In genomic region chr22:31085928-31086327, GRCh38 we compare ENCODE assay signal across 9 cellular contexts. TPM values are rescaled to one million over a fixed set of nuclear protein-coding genes. Genes with fewer than 3 reads are reported as not detected.
A peak's percentile ranks its signal among the peaks of the same experiment; 100 is the strongest.
DNase-seq lines count a peak whose midpoint lies in the region; ATAC-seq and TF ChIP-seq lines count a peak whose summit lies in the region.
"Had no signal": no experiment of that assay in that cellular context is flagged by ENCODE, and none has a peak within 500 bp of the region (broad histone marks: within the 10 kb centered on the region; RNA-seq: fewer than 3 reads in every experiment).

No MANE protein-coding gene starts in this region.

- TF ChIP-seq CTCF in activated CD8-positive, alpha-beta T cell treated with anti-CD3 and anti-CD28 coated beads for 36 hours (IDR thresholded peaks at IDR 0.05) = no peak
- no peak for TF ChIP-seq CTCF in ascending aorta (IDR thresholded peaks at IDR 0.05)
- TF ChIP-seq CTCF in left lung (IDR thresholded peaks at IDR 0.05) = no peak
- no peak for TF ChIP-seq CTCF in testis (IDR thresholded peaks at IDR 0.05)

- peaks cover 22% of the 10 kb centered on the region for H3K4me1 Mint-ChIP-seq in activated CD8-positive, alpha-beta T cell treated with anti-CD3 and anti-CD28 coated beads for 36 hours (ENCODE audit: low read depth)
- peaks cover 33% of the 10 kb centered on the region for H3K4me1 Mint-ChIP-seq in activated CD8-positive, alpha-beta T cell treated with anti-CD3 and anti-CD28 coated beads, Interleukin-2, amount 10 ng/mL, durations not matched to agents 7 days and 5 days (ENCODE audit: low read depth)

- CTCF ChIA-PET in activated CD8-positive, alpha-beta T cell treated with anti-CD3 and anti-CD28 coated beads for 36 hours (lab: Charles Lee) = interaction anchor here (0.9 to 6.1 kb wide), 13 partner anchors 8 to 323 kb away, joined by 3 to 44 read pairs (median 9); partner anchors contain the start of genes MORC2, SELENOM and TUG1
- CTCF ChIA-PET in activated CD8-positive, alpha-beta T cell treated with anti-CD3 and anti-CD28 coated beads, Interleukin-2, amount 10 ng/mL, durations not matched to agents 7 days and 5 days (lab: Charles Lee) = interaction anchor here (1.2 to 5.0 kb wide), 12 partner anchors 8 to 452 kb away, joined by 3 to 37 read pairs (median 10); partner anchors contain the start of genes LIMK2, RNF185, SELENOM and SLC35E4

- H3K27ac Mint-ChIP-seq in activated CD8-positive, alpha-beta T cell treated with anti-CD3 and anti-CD28 coated beads for 36 hours = no peak overlapping the region
- H3K27ac Mint-ChIP-seq in activated CD8-positive, alpha-beta T cell treated with anti-CD3 and anti-CD28 coated beads, Interleukin-2, amount 10 ng/mL, durations not matched to agents 7 days and 5 days = no peak overlapping the region

- peaks cover 54 to 68% of the 10 kb centered on the region in 2 donors for H3K36me3 ChIP-seq in ascending aorta
- peaks cover 0 to 38% of the 10 kb centered on the region in 2 donors for H3K36me3 ChIP-seq in left lung
- H3K36me3 ChIP-seq in testis (ENCODE audit: low read depth, missing control alignments) = no peaks in the 10 kb centered on the region

- no peak for TF ChIP-seq POLR2A in testis (IDR thresholded peaks at IDR 0.05)

- H3K4me3 Mint-ChIP-seq in activated CD8-positive, alpha-beta T cell treated with anti-CD3 and anti-CD28 coated beads for 36 hours = peak overlapping the region; percentile 97
- H3K4me3 Mint-ChIP-seq in activated CD8-positive, alpha-beta T cell treated with anti-CD3 and anti-CD28 coated beads, Interleukin-2, amount 10 ng/mL, durations not matched to agents 7 days and 5 days = no peak overlapping the region

- POLR2A ChIA-PET in activated CD8-positive, alpha-beta T cell treated with anti-CD3 and anti-CD28 coated beads for 36 hours (lab: Charles Lee) = interaction anchor here (1.5 to 8.1 kb wide), 3 partner anchors 24 to 162 kb away, joined by 4 to 52 read pairs (median 5); partner anchors contain the start of genes MORC2 and TUG1
- POLR2A ChIA-PET in activated CD8-positive, alpha-beta T cell treated with anti-CD3 and anti-CD28 coated beads, Interleukin-2, amount 10 ng/mL, durations not matched to agents 7 days and 5 days (lab: Charles Lee) = interaction anchor here (1.4 to 3.7 kb wide), 2 partner anchors 117 to 206 kb away, joined by 4 to 21 read pairs; partner anchors contain the start of genes MORC2, PIK3IP1 and TUG1

- H3K36me3 Mint-ChIP-seq in activated CD8-positive, alpha-beta T cell treated with anti-CD3 and anti-CD28 coated beads for 36 hours (ENCODE audit: low read depth) = peaks cover 4% of the 10 kb centered on the region
- peaks cover 14% of the 10 kb centered on the region for H3K36me3 Mint-ChIP-seq in activated CD8-positive, alpha-beta T cell treated with anti-CD3 and anti-CD28 coated beads, Interleukin-2, amount 10 ng/mL, durations not matched to agents 7 days and 5 days (ENCODE audit: low read depth)

- H3K27ac ChIP-seq in ascending aorta (peak overlapping the region; percentile 98), left lung (peak overlapping the region; percentile 90 to 95), testis (peak overlapping the region; percentile 86 to 90)

- H3K9me3 Mint-ChIP-seq in activated CD8-positive, alpha-beta T cell treated with anti-CD3 and anti-CD28 coated beads for 36 hours = no peaks in the 10 kb centered on the region
- H3K9me3 Mint-ChIP-seq in activated CD8-positive, alpha-beta T cell treated with anti-CD3 and anti-CD28 coated beads, Interleukin-2, amount 10 ng/mL, durations not matched to agents 7 days and 5 days (ENCODE audit: insufficient read depth) = no peaks in the 10 kb centered on the region

- H3K4me1 ChIP-seq in ascending aorta (peaks cover 30 to 59% of the 10 kb centered on the region in 2 donors), left lung (peaks cover 14 to 50% of the 10 kb centered on the region in 2 donors), testis (peaks cover 31% of the 10 kb centered on the region)

- H3K9me3 ChIP-seq in ascending aorta = no peaks in the 10 kb centered on the region
- no peaks in the 10 kb centered on the region for H3K9me3 ChIP-seq in left lung
- H3K9me3 ChIP-seq in testis = no peaks in the 10 kb centered on the region

- 79 to 90% methylated on average over 2 to 3 of the region's 3 CpGs for WGBS in testis, 2 donors

- H3K27me3 ChIP-seq in ascending aorta (no peaks in the 10 kb centered on the region), left lung (no peaks in the 10 kb centered on the region), testis (no peaks in the 10 kb centered on the region)

- no peak for DNase-seq in activated CD8-positive, alpha-beta T cell treated with anti-CD3 and anti-CD28 coated beads for 36 hours
- DNase-seq in activated CD8-positive, alpha-beta T cell treated with anti-CD3 and anti-CD28 coated beads, Interleukin-2, amount 10 ng/mL, durations not matched to agents 7 days and 5 days = no peak
- DNase-seq in ascending aorta (ENCODE audit: low spot score in 2 of 2) (no peak), left lung (no peak), testis (no peak), T-helper 2 cell (no peak), UCSD-AML1 (lab: John Stamatoyannopoulos, UW; ENCODE audit: unreplicated experiment) (no peak)

- intact Hi-C loops in activated CD8-positive, alpha-beta T cell treated with anti-CD3 and anti-CD28 coated beads for 36 hours (cut with micrococcal nuclease) = loop anchor here (10.0 kb wide), 1 partner anchor 321 kb away; no protein-coding TSS in a partner anchor
- intact Hi-C loops in ascending aorta (cut with DNase I) = loop anchor here (1.0 to 10.0 kb wide), 2 partner anchors 138 to 451 kb away; partner anchors contain the start of gene SLC35E4
- intact Hi-C loops in left lung (cut with DNase I) = loop anchor here (5.0 to 10.0 kb wide), 3 partner anchors 139 to 321 kb away; no protein-coding TSS in a partner anchor
- intact Hi-C loops in testis (cut with DNase I; ENCODE audit: low total_unique reads) = loop anchor here (5.0 kb wide), 1 partner anchor 139 kb away; no protein-coding TSS in a partner anchor

- H3K27me3 Mint-ChIP-seq in activated CD8-positive, alpha-beta T cell treated with anti-CD3 and anti-CD28 coated beads for 36 hours = no peaks in the 10 kb centered on the region
- H3K27me3 Mint-ChIP-seq in activated CD8-positive, alpha-beta T cell treated with anti-CD3 and anti-CD28 coated beads, Interleukin-2, amount 10 ng/mL, durations not matched to agents 7 days and 5 days (ENCODE audit: low read depth) = no peaks in the 10 kb centered on the region

- no peak for ATAC-seq in activated CD8-positive, alpha-beta T cell treated with anti-CD3 and anti-CD28 coated beads for 36 hours
- ATAC-seq in activated CD8-positive, alpha-beta T cell treated with anti-CD3 and anti-CD28 coated beads, Interleukin-2, amount 10 ng/mL, durations not matched to agents 7 days and 5 days = no peak
- ATAC-seq in left lung (no peak), GM21423 (IDR thresholded peaks at IDR 0.05; ENCODE audit: unreplicated experiment) (no peak)

- H3K4me3 ChIP-seq in ascending aorta (peak overlapping the region; percentile 70 to 89), left lung (peak overlapping the region in 1 of 2 donors; percentile 77), testis (no peak overlapping the region)

RNA-seq across cellular contexts. Expression of gene SMTN, which starts 4.8 kb away (rescaled TPM):
- total RNA-seq in activated CD8-positive, alpha-beta T cell treated with anti-CD3 and anti-CD28 coated beads for 36 hours = 10 to 100 TPM; 32.0 to 36.3 TPM
- total RNA-seq in activated CD8-positive, alpha-beta T cell treated with anti-CD3 and anti-CD28 coated beads, Interleukin-2, amount 10 ng/mL, durations not matched to agents 7 days and 5 days = 10 to 100 TPM; 51.0 to 61.7 TPM
- total RNA-seq in ascending aorta (671 TPM), left lung (10 to 100 TPM; 86.4 to 99.7 TPM), testis (10 to 100 TPM; 50.1 to 52.5 TPM)
- polyA plus RNA-seq in testis (ENCODE audit: insufficient read depth, low read depth, low replicate concordance) = 31.6 TPM

RNA-seq across cellular contexts. Expression of gene SELENOM, which starts 21.4 kb away (rescaled TPM):
- 1 to 10 TPM; 3.6 to 5.8 TPM for total RNA-seq in activated CD8-positive, alpha-beta T cell treated with anti-CD3 and anti-CD28 coated beads for 36 hours
- total RNA-seq in activated CD8-positive, alpha-beta T cell treated with anti-CD3 and anti-CD28 coated beads, Interleukin-2, amount 10 ng/mL, durations not matched to agents 7 days and 5 days = under 1 TPM; 0.76 to 0.87 TPM
- total RNA-seq in ascending aorta (1,262 TPM), left lung (100 to 1,000 TPM in 1 of 2 donors, 10 to 100 TPM in 1; 80.0 to 115 TPM), testis (100 to 1,000 TPM in 1 of 2 donors, 10 to 100 TPM in 1; 82.8 to 102 TPM)
- 77.4 TPM for polyA plus RNA-seq in testis (ENCODE audit: insufficient read depth, low read depth, low replicate concordance)

RNA-seq across cellular contexts. Expression of gene INPP5J, which starts 36.8 kb away (rescaled TPM):
- total RNA-seq in activated CD8-positive, alpha-beta T cell treated with anti-CD3 and anti-CD28 coated beads for 36 hours = under 1 TPM; 0.09 to 0.29 TPM
- not detected for total RNA-seq in activated CD8-positive, alpha-beta T cell treated with anti-CD3 and anti-CD28 coated beads, Interleukin-2, amount 10 ng/mL, durations not matched to agents 7 days and 5 days
- 1.3 TPM for total RNA-seq in ascending aorta
- 1 to 10 TPM; 3.8 to 4.0 TPM for total RNA-seq in left lung
- 10 to 100 TPM; 11.3 to 17.2 TPM for total RNA-seq in testis
- polyA plus RNA-seq in testis (ENCODE audit: insufficient read depth, low read depth, low replicate concordance) = 5.2 TPM
- total RNA-seq: T-helper 1 cell treated with Interleukin-12 subunit alpha and Interleukin-12 subunit beta and Interleukin-4 antibody, amounts not matched to agents 30 ng/mL and 1 ng/mL, for 36 hours had no signal

RNA-seq across cellular contexts. Expression of gene PLA2G3, which starts 54.4 kb away (rescaled TPM):
- not detected for total RNA-seq in activated CD8-positive, alpha-beta T cell treated with anti-CD3 and anti-CD28 coated beads for 36 hours
- not detected for total RNA-seq in activated CD8-positive, alpha-beta T cell treated with anti-CD3 and anti-CD28 coated beads, Interleukin-2, amount 10 ng/mL, durations not matched to agents 7 days and 5 days
- not detected for total RNA-seq in ascending aorta
- 1 to 10 TPM; 4.3 to 9.9 TPM for total RNA-seq in left lung
- under 1 TPM; 0.55 to 0.68 TPM for total RNA-seq in testis
- polyA plus RNA-seq in testis (ENCODE audit: insufficient read depth, low read depth, low replicate concordance) = 0.44 TPM
- total RNA-seq: T-helper 1 cell treated with Interleukin-12 subunit alpha and Interleukin-12 subunit beta and Interleukin-4 antibody, amounts not matched to agents 30 ng/mL and 1 ng/mL, for 36 hours had no signal

Comparison
In these comparisons a context has a peak if more than half of its experiments do, and no peak if none do; other contexts are left out.
1. H3K4me3 ChIP-seq: peak in ascending aorta (2 of 2); none in testis (0 of 2).
2. RNA of gene SELENOM, which starts 21.4 kb away (total RNA-seq): 1,262 TPM in ascending aorta (single experiment), 80.0 to 115 TPM in left lung and 82.8 to 102 TPM in testis; 3.6 to 5.8 TPM in activated CD8-positive, alpha-beta T cell treated with anti-CD3 and anti-CD28 coated beads for 36 hours and 0.76 to 0.87 TPM in activated CD8-positive, alpha-beta T cell treated with anti-CD3 and anti-CD28 coated beads, Interleukin-2, amount 10 ng/mL, durations not matched to agents 7 days and 5 days; every median in the first group is over 10 times any median in the second.
3. Peak in every context shown above with its lines, with median percentiles within 50 percentile points of each other: H3K27ac ChIP-seq.